ENCODE assay signal across 22 cellular contexts in the genomic region with DNA sequence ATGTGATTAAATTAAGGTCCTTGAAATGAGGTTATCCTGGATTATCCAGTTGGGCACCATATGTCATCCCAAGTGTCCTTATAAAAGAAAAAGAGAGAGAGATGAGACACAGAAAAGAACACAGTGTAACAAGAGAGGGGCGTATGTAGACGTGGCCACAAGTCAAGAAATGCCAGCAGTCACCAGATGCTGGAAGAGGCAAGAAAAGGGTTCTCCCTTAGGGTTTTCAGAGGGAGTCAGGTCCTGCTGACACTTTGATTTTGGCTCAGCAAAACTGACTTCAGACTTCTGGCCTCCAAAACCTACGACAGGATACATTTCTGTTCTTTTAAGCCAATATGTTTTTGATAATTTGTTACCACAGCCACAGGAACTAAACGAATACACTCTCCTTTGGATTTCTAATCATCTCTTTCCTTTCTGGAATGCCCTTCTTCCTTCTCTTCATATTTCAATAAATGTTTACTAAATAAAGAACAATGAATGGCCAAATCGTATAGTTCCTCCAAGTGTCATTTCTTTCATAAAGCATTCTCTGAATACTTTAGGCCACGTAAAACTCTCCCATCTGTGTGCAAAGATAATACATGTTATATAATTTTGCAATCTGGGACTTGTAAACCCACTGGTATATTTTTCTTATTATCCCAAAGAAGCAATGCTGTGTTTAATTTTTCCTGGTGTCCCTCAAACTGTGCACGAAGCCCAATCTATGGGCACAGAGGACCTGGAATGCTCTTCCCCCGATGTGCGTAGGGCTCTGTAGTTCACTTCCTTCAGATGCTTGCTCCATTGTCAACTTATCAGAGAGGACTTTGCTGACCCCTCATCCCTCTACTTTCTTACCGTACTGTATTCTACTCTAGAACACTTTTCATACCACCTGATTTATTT.
A peak's percentile ranks its signal among the peaks of the same experiment; 100 is the strongest.
DNase-seq lines count a peak whose midpoint lies in the region; ATAC-seq, FAIRE-seq and TF ChIP-seq lines count a peak whose summit lies in the region.
"Had no signal": no experiment of that assay in that cellular context is flagged by ENCODE, and none has a peak within 500 bp of the region (broad histone marks: within the 10 kb centered on the region; RNA-seq: fewer than 3 reads in every experiment).

No MANE protein-coding gene starts in this region.

- no peak overlapping the region for H3K4me3 Mint-ChIP-seq in astrocyte (ENCODE audit: unreplicated experiment)
- H3K4me3 Mint-ChIP-seq: activated naive CD8-positive, alpha-beta T cell treated with anti-CD3 and anti-CD28 coated beads for 36 hours; stimulated activated memory B cell treated with anti-CD40 and anti-IgM and Interleukin-4, amounts not matched to agents 10 μg/mL and 1 μg/mL and 100 μg/mL, for 72 hours had no signal

- H3K36me3 ChIP-seq in BJ (ENCODE audit: control insufficient read depth, insufficient read depth, low read length) (no peaks in the 10 kb centered on the region), HUES64 (ENCODE audit: insufficient read depth, low read length) (no peaks in the 10 kb centered on the region), astrocyte (ENCODE audit: insufficient read depth, low read length) (no peaks in the 10 kb centered on the region)
- H3K36me3 ChIP-seq: upper lobe of left lung had no signal

- H3K4me3 ChIP-seq in BJ (ENCODE audit: low read depth, low read length), result no peak overlapping the region
- no peak overlapping the region for H3K4me3 ChIP-seq in HUES64 (ENCODE audit: low read length)
- H3K4me3 ChIP-seq in astrocyte (ENCODE audit: insufficient read depth, low read depth, low read length), result no peak overlapping the region
- H3K4me3 ChIP-seq: upper lobe of left lung had no signal

- ATAC-seq in GM18868 (IDR thresholded peaks at IDR 0.05; ENCODE audit: unreplicated experiment) (no peak), HG02763 (IDR thresholded peaks at IDR 0.05; ENCODE audit: unreplicated experiment) (no peak)
- ATAC-seq: stimulated activated memory B cell treated with anti-CD40 and anti-IgM and Interleukin-4, amounts not matched to agents 10 μg/mL and 1 μg/mL and 100 μg/mL, for 72 hours had no signal

- H4K20me1 ChIP-seq in astrocyte (ENCODE audit: insufficient read depth, low read length), result no peaks in the 10 kb centered on the region

- H3K9me3 ChIP-seq in HUES64 (ENCODE audit: insufficient read depth, low read depth, low read length) (no peaks in the 10 kb centered on the region), astrocyte (ENCODE audit: insufficient read depth, low read depth, low read length) (no peaks in the 10 kb centered on the region)
- H3K9me3 ChIP-seq: upper lobe of left lung had no signal

- peaks cover 23% of the 10 kb centered on the region for H3K4me1 Mint-ChIP-seq in astrocyte (ENCODE audit: low read depth, unreplicated experiment)
- H3K4me1 Mint-ChIP-seq: activated naive CD8-positive, alpha-beta T cell treated with anti-CD3 and anti-CD28 coated beads for 36 hours; stimulated activated memory B cell treated with anti-CD40 and anti-IgM and Interleukin-4, amounts not matched to agents 10 μg/mL and 1 μg/mL and 100 μg/mL, for 72 hours had no signal

- CTCF ChIA-PET in BJ (lab: Yijun Ruan, JAX), result no interaction called here

- H3K36me3 Mint-ChIP-seq in astrocyte (ENCODE audit: low read depth, unreplicated experiment), result no peaks in the 10 kb centered on the region
- H3K36me3 Mint-ChIP-seq: stimulated activated memory B cell treated with anti-CD40 and anti-IgM and Interleukin-4, amounts not matched to agents 10 μg/mL and 1 μg/mL and 100 μg/mL, for 72 hours had no signal

- POLR2A ChIA-PET in BJ (lab: Charles Lee), result interaction anchor here (0.5 to 1.0 kb wide), 2 partner anchors 322 to 1670 kb away, joined by 5 to 8 read pairs; no protein-coding TSS in a partner anchor

- peak overlapping the region; percentile 94 for H3K27ac Mint-ChIP-seq in astrocyte (ENCODE audit: unreplicated experiment)
- H3K27ac Mint-ChIP-seq: activated naive CD8-positive, alpha-beta T cell treated with anti-CD3 and anti-CD28 coated beads for 36 hours; stimulated activated memory B cell treated with anti-CD40 and anti-IgM and Interleukin-4, amounts not matched to agents 10 μg/mL and 1 μg/mL and 100 μg/mL, for 72 hours had no signal

- no peaks in the 10 kb centered on the region for H3K79me2 ChIP-seq in astrocyte (ENCODE audit: insufficient read depth, low read length)

- H3K4me1 ChIP-seq in HUES64 (ENCODE audit: insufficient read depth, low read length) (peaks cover 12% of the 10 kb centered on the region; the same call in 1 of the 2 replicates), astrocyte (ENCODE audit: insufficient read depth, low read length) (peaks cover 13% of the 10 kb centered on the region)
- H3K4me1 ChIP-seq: upper lobe of left lung had no signal

- peak; percentile 80 for FAIRE-seq in astrocyte (lab: Jason Lieb, UNC)
- FAIRE-seq: GM12891 had no signal

- no peak overlapping the region for H3K9ac ChIP-seq in HUES64 (ENCODE audit: low read depth, low read length)
- peak overlapping the region; percentile 22 for H3K9ac ChIP-seq in astrocyte (ENCODE audit: low read length)

- H3K27ac ChIP-seq in HUES64 (ENCODE audit: low read depth, low read length) (peak overlapping the region; percentile 40; the same call in 1 of the 2 replicates), astrocyte (ENCODE audit: low read depth, low read length) (peak overlapping the region; percentile 73)
- H3K27ac ChIP-seq: HL-60, RWPE1, upper lobe of left lung had no signal

- no peaks in the 10 kb centered on the region for H3K27me3 ChIP-seq in BJ (ENCODE audit: control insufficient read depth, insufficient read depth, low read length)
- H3K27me3 ChIP-seq in HUES64 (ENCODE audit: insufficient read depth, low read length), result no peaks in the 10 kb centered on the region
- no peaks in the 10 kb centered on the region for H3K27me3 ChIP-seq in astrocyte (ENCODE audit: insufficient read depth, low read length)
- H3K27me3 ChIP-seq: upper lobe of left lung had no signal

- DNase-seq in BJ (ENCODE audit: low read depth) (peak; percentile 38), astrocyte (ENCODE audit: low read depth) (no peak), myocyte (ENCODE audit: low read depth) (peak; percentile 7), GM13977 (ENCODE audit: low spot score) (no peak)
- DNase-seq in activated CD8-positive, alpha-beta memory T cell treated with anti-CD3 and anti-CD28 coated beads, Interleukin-2, amount 50 U/mL, for 48 hours, result no peak
- DNase-seq: activated CD4-positive, alpha-beta T cell treated with anti-CD3 and anti-CD28 coated beads for 1 hour; activated naive CD8-positive, alpha-beta T cell treated with anti-CD3 and anti-CD28 coated beads for 36 hours; C1 segment of cervical spinal cord; islet precursor cell; Kasumi-1; midbrain; NCI-H1694; NCI-H526 treated with DMSO at 0.1 percent for 48 hours; nucleus accumbens; upper lobe of left lung had no signal

- H3K9me3 Mint-ChIP-seq in astrocyte (ENCODE audit: unreplicated experiment), result no peaks in the 10 kb centered on the region
- H3K9me3 Mint-ChIP-seq: activated naive CD8-positive, alpha-beta T cell treated with anti-CD3 and anti-CD28 coated beads for 36 hours; stimulated activated memory B cell treated with anti-CD40 and anti-IgM and Interleukin-4, amounts not matched to agents 10 μg/mL and 1 μg/mL and 100 μg/mL, for 72 hours had no signal

- no peak for TF ChIP-seq CTCF in BJ (IDR thresholded peaks at IDR 0.05; ENCODE audit: insufficient read depth, low read depth, low read length)
- no peak for TF ChIP-seq CTCF in astrocyte (IDR thresholded peaks at IDR 0.05; ENCODE audit: insufficient read depth, low read depth, low read length)
- TF ChIP-seq CTCF in GM13977 (IDR thresholded peaks at IDR 0.05; ENCODE audit: extremely low read depth, insufficient read depth, missing control alignments), result no peak

- H3K27me3 Mint-ChIP-seq in astrocyte (ENCODE audit: low read depth, unreplicated experiment), result no peaks in the 10 kb centered on the region
- H3K27me3 Mint-ChIP-seq: activated naive CD8-positive, alpha-beta T cell treated with anti-CD3 and anti-CD28 coated beads for 36 hours; stimulated activated memory B cell treated with anti-CD40 and anti-IgM and Interleukin-4, amounts not matched to agents 10 μg/mL and 1 μg/mL and 100 μg/mL, for 72 hours had no signal

- 96% methylated on average over 10 of the region's 10 CpGs for WGBS in HUES64

- H2AFZ ChIP-seq in astrocyte (ENCODE audit: low read depth, low read length), result no peak overlapping the region

- peak overlapping the region; percentile 51 for H3K4me2 ChIP-seq in astrocyte (ENCODE audit: low read length)

- in situ Hi-C loops in GM13977 (cut with MboI; ENCODE audit: low pct_unique_long_range_greater_than_20kb, low sequenced_read_pairs, unreplicated experiment), result no loop called here

Comparison
In these comparisons a context has a peak if more than half of its experiments do, and no peak if none do; other contexts are left out.
1. DNase-seq: peak in BJ (single experiment) and myocyte (single experiment); none in astrocyte (single experiment), GM13977 (single experiment) and activated CD8-positive, alpha-beta memory T cell treated with anti-CD3 and anti-CD28 coated beads, Interleukin-2, amount 50 U/mL, for 48 hours (single experiment).